Comparison of ENCODE assay signal across 21 cellular contexts in the genomic region with DNA sequence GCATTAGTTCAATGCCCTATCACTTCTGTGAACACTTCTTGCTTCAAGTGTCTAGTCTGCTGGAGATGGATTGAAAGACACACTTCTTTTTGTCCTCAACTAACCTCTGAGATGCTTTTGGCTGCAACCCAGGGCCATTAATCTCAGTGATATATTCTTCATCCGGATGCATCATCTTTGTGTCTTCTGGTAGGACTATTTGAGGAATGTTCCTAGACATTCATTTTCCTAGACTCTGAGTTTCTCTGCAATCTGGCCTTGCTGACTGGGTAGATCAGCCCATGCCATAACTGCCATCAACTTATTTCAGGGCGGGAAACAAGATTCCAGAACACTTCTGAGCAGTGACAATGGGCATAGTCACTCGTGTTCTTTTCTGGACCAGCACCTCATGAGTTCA.
"Had no signal": no experiment of that assay in that cellular context is flagged by ENCODE, and none has a peak within 500 bp of the region (broad histone marks: within the 10 kb centered on the region; RNA-seq: fewer than 3 reads in every experiment).

No MANE protein-coding gene starts in this region.

- H3K4me3 Mint-ChIP-seq: activated naive CD8-positive, alpha-beta T cell treated with anti-CD3 and anti-CD28 coated beads for 36 hours; activated T-helper 1 cell treated with anti-CD3 and anti-CD28 coated beads, Interleukin-12 subunit alpha, Interleukin-12 subunit beta, Interleukin-2, Interleukin-4 antibody, amounts not matched to agents 30 ng/mL and 10 ng/mL and 1 ng/mL, durations not matched to agents 14 hours and 24 hours and 36 hours; dendritic cell treated with granulocyte-macrophage colony-stimulating factor and Interleukin-4, amounts not matched to agents 40 ng/mL and 50 ng/mL, for 4 days; effector memory CD8-positive, alpha-beta T cell; mesothelial cell of epicardium; neural crest cell; stimulated activated naive CD8-positive, alpha-beta T cell treated with anti-CD3 and anti-CD28 coated beads, Interleukin-15, amount 100 ng/mL, for 72 hours; T-helper 2 cell treated with Interferon-gamma antibody and Interleukin-4, amounts not matched to agents 5 μg/mL and 100 μg/mL, for 36 hours had no signal

- DNase-seq: activated CD4-positive, alpha-beta T cell treated with anti-CD3 and anti-CD28 coated beads, Interleukin-2, amount 50 U/mL, for 1 hour; activated CD4-positive, CD25-positive, alpha-beta regulatory T cell; activated naive CD8-positive, alpha-beta T cell treated with anti-CD3 and anti-CD28 coated beads for 36 hours; anterior cingulate cortex; cerebellar nuclear complex; effector memory CD8-positive, alpha-beta T cell; heart right ventricle; left cardiac atrium; lower lobe of right lung; psoas muscle; right lobe of liver; stimulated activated naive CD8-positive, alpha-beta T cell treated with anti-CD3 and anti-CD28 coated beads, Interleukin-15, amount 100 ng/mL, for 72 hours; upper lobe of left lung had no signal

- H3K4me1 ChIP-seq: breast epithelium, heart right ventricle, lower lobe of right lung, psoas muscle, right lobe of liver, upper lobe of left lung had no signal

- H3K27ac Mint-ChIP-seq: activated naive CD8-positive, alpha-beta T cell treated with anti-CD3 and anti-CD28 coated beads for 36 hours; activated T-helper 1 cell treated with anti-CD3 and anti-CD28 coated beads, Interleukin-12 subunit alpha, Interleukin-12 subunit beta, Interleukin-2, Interleukin-4 antibody, amounts not matched to agents 30 ng/mL and 10 ng/mL and 1 ng/mL, durations not matched to agents 14 hours and 24 hours and 36 hours; dendritic cell treated with granulocyte-macrophage colony-stimulating factor and Interleukin-4, amounts not matched to agents 40 ng/mL and 50 ng/mL, for 4 days; effector memory CD8-positive, alpha-beta T cell; mesothelial cell of epicardium; stimulated activated naive CD8-positive, alpha-beta T cell treated with anti-CD3 and anti-CD28 coated beads, Interleukin-15, amount 100 ng/mL, for 72 hours; T-helper 2 cell treated with Interferon-gamma antibody and Interleukin-4, amounts not matched to agents 5 μg/mL and 100 μg/mL, for 36 hours had no signal

- H3K9me3 ChIP-seq: breast epithelium, gastroesophageal sphincter, heart right ventricle, lower lobe of right lung, psoas muscle, right lobe of liver, upper lobe of left lung had no signal

- H3K27ac ChIP-seq: breast epithelium, epithelial cell of prostate, gastroesophageal sphincter, heart right ventricle, lower lobe of right lung, psoas muscle, right lobe of liver, upper lobe of left lung had no signal

- H3K4me1 Mint-ChIP-seq: activated naive CD8-positive, alpha-beta T cell treated with anti-CD3 and anti-CD28 coated beads for 36 hours; neural crest cell; stimulated activated naive CD8-positive, alpha-beta T cell treated with anti-CD3 and anti-CD28 coated beads, Interleukin-15, amount 100 ng/mL, for 72 hours had no signal

- H3K36me3 Mint-ChIP-seq: activated naive CD8-positive, alpha-beta T cell treated with anti-CD3 and anti-CD28 coated beads for 36 hours; mesothelial cell of epicardium had no signal

- H3K36me3 ChIP-seq: breast epithelium, gastroesophageal sphincter, heart right ventricle, lower lobe of right lung, right lobe of liver, upper lobe of left lung had no signal

- H3K27me3 Mint-ChIP-seq: activated naive CD8-positive, alpha-beta T cell treated with anti-CD3 and anti-CD28 coated beads for 36 hours; dendritic cell treated with granulocyte-macrophage colony-stimulating factor and Interleukin-4, amounts not matched to agents 40 ng/mL and 50 ng/mL, for 4 days; effector memory CD8-positive, alpha-beta T cell; stimulated activated naive CD8-positive, alpha-beta T cell treated with anti-CD3 and anti-CD28 coated beads, Interleukin-15, amount 100 ng/mL, for 72 hours had no signal

- H3K4me3 ChIP-seq: breast epithelium, gastroesophageal sphincter, heart right ventricle, lower lobe of right lung, psoas muscle, right lobe of liver, upper lobe of left lung had no signal

- ATAC-seq: effector memory CD8-positive, alpha-beta T cell; gastroesophageal sphincter; heart right ventricle; left cardiac atrium; lower lobe of right lung; psoas muscle; right lobe of liver; stimulated activated naive CD8-positive, alpha-beta T cell treated with anti-CD3 and anti-CD28 coated beads, Interleukin-15, amount 100 ng/mL, for 72 hours had no signal

- H3K9me3 Mint-ChIP-seq: activated T-helper 1 cell treated with anti-CD3 and anti-CD28 coated beads, Interleukin-12 subunit alpha, Interleukin-12 subunit beta, Interleukin-2, Interleukin-4 antibody, amounts not matched to agents 30 ng/mL and 10 ng/mL and 1 ng/mL, durations not matched to agents 14 hours and 24 hours and 36 hours; dendritic cell treated with granulocyte-macrophage colony-stimulating factor and Interleukin-4, amounts not matched to agents 40 ng/mL and 50 ng/mL, for 4 days; mesothelial cell of epicardium; neural crest cell had no signal

- H3K27me3 ChIP-seq: breast epithelium, gastroesophageal sphincter, heart right ventricle, right lobe of liver, upper lobe of left lung had no signal
